ENCODE assay signal across 8 cellular contexts in genomic region chr2:149330127-149331022, GRCh38. TPM values are rescaled to one million over a fixed set of nuclear protein-coding genes. Genes with fewer than 3 reads are reported as not detected.
DNase-seq lines count a peak whose midpoint lies in the region; ATAC-seq lines count a peak whose summit lies in the region.

Gene LYPD6 (plus strand): TSS chr2:149330587. CDS start chr2:149437709, 107,122 bp downstream.

- DNase-seq in NCI-H2227 (lab: John Stamatoyannopoulos, UW; ENCODE audit: unreplicated experiment) (peak; percentile 92), amygdala (lab: John Stamatoyannopoulos, UW) (peak in 54 of 56 donors; percentile 5 to 82 (median 58)), hippocampal formation (lab: John Stamatoyannopoulos, UW) (peak; percentile 58 to 63), posterior vena cava (ENCODE audit: low spot score) (peak; percentile 83)
- no peak for DNase-seq in stimulated activated CD4-positive, alpha-beta T cell treated with anti-CD3 and anti-CD28 coated beads, Interleukin-4, amount 100 ng/mL, for 1 hour

- no peaks in the 10 kb centered on the region for H3K79me2 ChIP-seq in ACC112 (ENCODE audit: control insufficient read depth, insufficient read depth, low read length, unreplicated experiment)

- H3K4me1 ChIP-seq in ACC112 (ENCODE audit: control insufficient read depth, insufficient read depth, low read length, unreplicated experiment) = no peaks in the 10 kb centered on the region

- H2AFZ ChIP-seq in ACC112 (ENCODE audit: low read length, unreplicated experiment) = peak within 1 kb of the TSS; percentile 91

- H3K27me3 ChIP-seq in ACC112 (ENCODE audit: insufficient read depth, low read length) = peaks cover 65% of the 10 kb centered on the region

- H3K4me3 ChIP-seq in ACC112 (ENCODE audit: low read depth, low read length) = peak within 1 kb of the TSS; percentile 73

- no peaks in the 10 kb centered on the region for H3K36me3 ChIP-seq in ACC112 (ENCODE audit: insufficient read depth, low read length)

- ATAC-seq in GM18511 (IDR thresholded peaks at IDR 0.05; ENCODE audit: unreplicated experiment) = peak; percentile 72
- peak; percentile 84 for ATAC-seq in HG03045 (IDR thresholded peaks at IDR 0.05; ENCODE audit: unreplicated experiment)

- intact Hi-C loops in posterior vena cava (cut with DNase I) = no loop called here

- H3K27ac ChIP-seq in ACC112 (ENCODE audit: low read depth, low read length) = no peak within 1 kb of the TSS

RNA-seq across cellular contexts. Expression of gene LYPD6, which starts in this region (rescaled TPM):
- total RNA-seq in posterior vena cava = under 1 TPM; 0.23 to 0.38 TPM

Comparison
In these comparisons a context has a peak if more than half of its experiments do, and no peak if none do; other contexts are left out.
1. Peak in DNase-seq in posterior vena cava; RNA of the gene not detected or under 1 TPM.